ENCODE assay signal across 1 cellular context in genomic region chr2:167753142-167753541, GRCh38.
TF ChIP-seq lines count a peak whose summit lies in the region.

No MANE protein-coding gene starts in this region.

TF ChIP-seq in WTC11, 78 proteins besides CTCF, POLR2A, EP300 and RAD21:
- TF ChIP-seq ELF4 (CRISPR knock-in tag; IDR thresholded peaks at IDR 0.05; ENCODE audit: low read depth) (no peak), NFYB (CRISPR knock-in tag; conservative IDR thresholded peaks at IDR 0.05; ENCODE audit: low read depth) (no peak), ZNF671 (CRISPR knock-in tag; IDR thresholded peaks at IDR 0.05) (no peak), ZNF219 (CRISPR knock-in tag; IDR thresholded peaks at IDR 0.05; ENCODE audit: borderline replicate concordance) (no peak), STAT6 (CRISPR knock-in tag; conservative IDR thresholded peaks at IDR 0.05; ENCODE audit: low read depth) (no peak), ATF2 (CRISPR knock-in tag; IDR thresholded peaks at IDR 0.05; ENCODE audit: borderline replicate concordance, low read depth) (no peak), ZBTB21 (CRISPR knock-in tag; IDR thresholded peaks at IDR 0.05; ENCODE audit: borderline replicate concordance) (no peak), NR2C2 (CRISPR knock-in tag; IDR thresholded peaks at IDR 0.05) (no peak), CREB1 (CRISPR knock-in tag; IDR thresholded peaks at IDR 0.05) (no peak), PRDM15 (CRISPR knock-in tag; IDR thresholded peaks at IDR 0.05) (no peak), ZNF512 (CRISPR knock-in tag; IDR thresholded peaks at IDR 0.05; ENCODE audit: borderline replicate concordance) (no peak), JAZF1 (CRISPR knock-in tag; IDR thresholded peaks at IDR 0.05) (no peak), PREB (CRISPR knock-in tag; IDR thresholded peaks at IDR 0.05; ENCODE audit: borderline replicate concordance) (no peak)
